ENCODE assay signal across 11 cellular contexts in the genomic region with DNA sequence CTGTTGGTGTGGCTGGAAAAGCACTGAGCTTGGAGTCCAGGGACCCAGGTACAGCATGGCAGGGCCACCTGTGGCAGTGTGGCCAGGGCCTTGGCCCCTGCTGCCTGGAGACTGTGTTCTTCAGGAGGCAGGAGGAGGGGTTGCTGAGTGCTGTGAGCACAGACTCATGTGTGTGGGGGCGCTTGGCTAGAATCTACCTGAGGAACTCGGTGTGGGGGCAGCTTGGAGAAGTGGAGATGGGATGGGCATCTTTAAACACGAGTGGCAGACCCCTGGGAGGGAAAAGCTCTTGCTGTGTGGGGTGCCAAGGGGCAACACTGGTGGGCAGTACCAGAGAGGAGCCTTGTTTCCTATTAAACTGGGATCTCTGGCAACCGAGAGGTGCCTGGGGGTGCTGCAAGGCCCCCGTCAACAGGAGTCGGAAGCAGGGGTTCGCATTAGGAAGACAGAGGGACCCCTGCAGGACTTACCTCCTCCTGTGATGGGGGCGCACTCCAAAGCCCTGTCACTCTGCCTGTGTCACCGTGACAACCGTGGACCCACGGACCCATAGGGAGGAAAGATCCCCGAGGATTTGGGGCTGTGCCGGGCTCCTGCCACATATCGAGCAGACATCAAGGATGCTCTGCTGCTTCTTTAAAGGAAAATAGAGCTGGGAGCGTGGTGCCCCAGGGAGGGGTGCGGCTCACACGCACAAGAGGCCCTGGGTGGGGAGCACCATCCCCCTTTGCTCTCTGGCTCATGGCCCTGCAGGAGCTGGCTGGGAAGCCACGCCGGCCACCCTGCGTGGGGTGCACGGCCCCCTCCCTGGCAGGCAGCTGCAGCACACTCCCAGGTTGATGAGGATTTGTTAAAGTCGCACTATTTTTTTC.
"Had no signal": no experiment of that assay in that cellular context is flagged by ENCODE, and none has a peak within 500 bp of the region (broad histone marks: within the 10 kb centered on the region; RNA-seq: fewer than 3 reads in every experiment).

No MANE protein-coding gene starts in this region.

- H3K4me3 ChIP-seq: ascending aorta, gastrocnemius medialis, heart left ventricle, thyroid gland had no signal

- H3K9me3 ChIP-seq: ascending aorta, gastrocnemius medialis, heart left ventricle, thyroid gland had no signal

- FAIRE-seq: urothelium cell line had no signal

- H3K4me1 ChIP-seq: ascending aorta, gastrocnemius medialis, heart left ventricle, thyroid gland had no signal

- DNase-seq: activated CD4-positive, alpha-beta T cell treated with anti-CD3 and anti-CD28 coated beads, Interleukin-2, amount 50 U/mL, for 4 hours; activated T-cell treated with anti-CD3 and anti-CD28 coated beads for 4 hours; effector CD4-positive, alpha-beta T cell; gastrocnemius medialis; kidney glomerular epithelial cell; stimulated activated naive CD4-positive, alpha-beta T cell; thyroid gland had no signal

- ATAC-seq: esophagus mucosa, gastrocnemius medialis, heart left ventricle had no signal

- H3K27ac ChIP-seq: ascending aorta, gastrocnemius medialis, heart left ventricle, thyroid gland had no signal

- H3K36me3 ChIP-seq: ascending aorta, gastrocnemius medialis, heart left ventricle, thyroid gland had no signal
